In genomic region chrX:29237972-29238371, GRCh38 we compare ENCODE assay signal across 1 cellular context.
TF ChIP-seq lines count a peak whose summit lies in the region.

No MANE protein-coding gene starts in this region.

TF ChIP-seq in H1, 55 proteins besides CTCF, POLR2A, EP300 and RAD21 (continued from another document):
- TF ChIP-seq CHD7 (IDR thresholded peaks at IDR 0.05; ENCODE audit: insufficient replicate concordance, low read length) (no peak), CBX8 (IDR thresholded peaks at IDR 0.05; ENCODE audit: borderline replicate concordance, low read depth, low read length) (no peak), BCL11A (IDR thresholded peaks at IDR 0.05; ENCODE audit: low read depth in 2 of 2, low read length in 2 of 2) (no peak), CBX5 (IDR thresholded peaks at IDR 0.05; ENCODE audit: low read depth, low read length) (no peak), TAF1 (IDR thresholded peaks at IDR 0.05; ENCODE audit: low read depth, low read length) (no peak), MAFK (IDR thresholded peaks at IDR 0.05; ENCODE audit: low read depth, low read length) (no peak), GABPA (IDR thresholded peaks at IDR 0.05; ENCODE audit: borderline replicate concordance, insufficient read depth, low read length) (no peak), KDM1A (IDR thresholded peaks at IDR 0.05; ENCODE audit: borderline replicate concordance, low read length) (no peak), KDM5A (IDR thresholded peaks at IDR 0.05; ENCODE audit: low read length) (no peak), POU5F1 (IDR thresholded peaks at IDR 0.05; ENCODE audit: low read depth, low read length) (no peak)
TF ChIP-seq in H1: peak in this region for 0.
